8 cellular contexts compared by ENCODE assay signal in the genomic region with DNA sequence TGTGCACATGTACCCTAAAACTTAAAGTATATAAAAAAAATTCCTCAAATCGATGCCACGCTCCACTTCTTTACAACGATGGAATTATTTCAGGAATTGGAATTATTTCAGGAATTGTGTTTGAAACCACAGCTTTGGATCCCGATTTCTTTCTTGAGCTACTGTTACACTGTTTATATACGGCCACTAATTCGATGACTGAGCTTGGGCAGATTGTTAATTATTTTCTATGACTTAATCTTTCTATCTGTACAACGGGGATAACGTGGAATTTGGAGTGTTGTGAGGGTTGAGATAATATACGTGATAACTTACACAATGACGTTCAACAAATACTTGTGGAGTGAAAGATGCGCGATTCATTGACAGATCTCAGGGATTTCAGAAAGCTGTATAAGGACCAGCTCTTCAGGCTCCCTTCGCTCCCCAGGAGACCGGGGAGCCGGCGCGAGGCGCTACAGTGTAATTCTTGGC.
DNase-seq lines count a peak whose midpoint lies in the region; ATAC-seq and TF ChIP-seq lines count a peak whose summit lies in the region.

No MANE protein-coding gene starts in this region.

- H3K27me3 ChIP-seq in neural progenitor cell, result peaks cover 12% of the 10 kb centered on the region

- H3K9me3 ChIP-seq in neural progenitor cell (ENCODE audit: low read depth), result no peaks in the 10 kb centered on the region

- peak overlapping the region; percentile 81 for H3K4me3 ChIP-seq in Jurkat, Clone E6-1 (ENCODE audit: low read length)
- H3K4me3 ChIP-seq in choroid plexus epithelial cell (ENCODE audit: low read depth, low read length) (peak overlapping the region; percentile 34), neural progenitor cell (peak overlapping the region; percentile 15)

- no peak overlapping the region for H3K9ac ChIP-seq in neural progenitor cell

- H3K79me2 ChIP-seq in neural progenitor cell (ENCODE audit: low read depth), result peaks cover 32% of the 10 kb centered on the region

- H3K4me1 ChIP-seq in neural progenitor cell, result peaks cover 28% of the 10 kb centered on the region

- H3K27me3 Mint-ChIP-seq in neural progenitor cell (ENCODE audit: insufficient read depth, low read depth), result no peaks in the 10 kb centered on the region

- H3K27ac ChIP-seq in C4-2B (peak overlapping the region; percentile 74), neural progenitor cell (no peak overlapping the region)

- H3K4me2 ChIP-seq in neural progenitor cell, result peak overlapping the region; percentile 65

- TF ChIP-seq CTCF in C4-2B (conservative IDR thresholded peaks at IDR 0.05), result no peak
- no peak for TF ChIP-seq CTCF in choroid plexus epithelial cell (conservative IDR thresholded peaks at IDR 0.05; ENCODE audit: low read depth, low read length)
- no peak for TF ChIP-seq CTCF in neural progenitor cell (IDR thresholded peaks at IDR 0.05)

- H3K4me1 Mint-ChIP-seq in neural progenitor cell, result peaks cover 36% of the 10 kb centered on the region

- peak overlapping the region; percentile 86 for H2AFZ ChIP-seq in neural progenitor cell (replicated peaks)

- no peak for DNase-seq in Jurkat, Clone E6-1 (ENCODE audit: low read depth, low spot score)
- peak; percentile 41 for DNase-seq in choroid plexus epithelial cell (ENCODE audit: low read depth)
- DNase-seq in neural progenitor cell (ENCODE audit: low spot score), result no peak
- DNase-seq in NCI-H2107 (lab: John Stamatoyannopoulos, UW), result no peak
- no peak for DNase-seq in NAMALWA (ENCODE audit: low spot score)
- DNase-seq in activated CD4-positive, alpha-beta T cell treated with anti-CD3 and anti-CD28 coated beads for 4 hours, result no peak

- peaks cover 1% of the 10 kb centered on the region for H3K36me3 Mint-ChIP-seq in neural progenitor cell

- H3K27ac Mint-ChIP-seq in neural progenitor cell, result peak overlapping the region; percentile 12

- peaks cover 10% of the 10 kb centered on the region for H4K20me1 ChIP-seq in neural progenitor cell (ENCODE audit: low read depth)

- H3K4me3 Mint-ChIP-seq in neural progenitor cell, result peak overlapping the region; percentile 89

- no peaks in the 10 kb centered on the region for H3K9me3 Mint-ChIP-seq in neural progenitor cell

- H3F3A ChIP-seq in neural progenitor cell (ENCODE audit: low read depth), result peaks cover 28% of the 10 kb centered on the region

- no peaks in the 10 kb centered on the region for H3K36me3 ChIP-seq in neural progenitor cell

- no peak for ATAC-seq in HG02678 (IDR thresholded peaks at IDR 0.05; ENCODE audit: unreplicated experiment)

Comparison
In these comparisons a context has a peak if more than half of its experiments do, and no peak if none do; other contexts are left out.
1. H3K4me3 ChIP-seq: peak in every context shown above with its lines; median percentile 81 in Jurkat, Clone E6-1; 34 in choroid plexus epithelial cell; 15 in neural progenitor cell.